ENCODE assay signal across 8 cellular contexts in genomic region chr12:99619389-99620158, GRCh38. TPM values are rescaled to one million over a fixed set of nuclear protein-coding genes. Genes with fewer than 3 reads are reported as not detected.
DNase-seq lines count a peak whose midpoint lies in the region; ATAC-seq, FAIRE-seq and TF ChIP-seq lines count a peak whose summit lies in the region.

No MANE protein-coding gene starts in this region.

- peaks cover 15% of the 10 kb centered on the region for H3K9me3 Mint-ChIP-seq in activated naive CD8-positive, alpha-beta T cell treated with anti-CD3 and anti-CD28 coated beads, Interleukin-2, amount 50 U/mL, for 24 hours
- peaks cover 13% of the 10 kb centered on the region for H3K9me3 Mint-ChIP-seq in activated naive CD8-positive, alpha-beta T cell treated with anti-CD3 and anti-CD28 coated beads for 36 hours
- peaks cover 54% of the 10 kb centered on the region for H3K9me3 Mint-ChIP-seq in nephron
- H3K9me3 Mint-ChIP-seq in activated naive CD4-positive, alpha-beta T cell treated with anti-CD3 and anti-CD28 coated beads for 36 hours, result peaks cover 16% of the 10 kb centered on the region

- no peaks in the 10 kb centered on the region for H3K4me1 ChIP-seq in uterus

- peak; percentile 1 for DNase-seq in activated naive CD8-positive, alpha-beta T cell treated with anti-CD3 and anti-CD28 coated beads, Interleukin-2, amount 50 U/mL, for 24 hours
- no peak for DNase-seq in activated naive CD8-positive, alpha-beta T cell treated with anti-CD3 and anti-CD28 coated beads for 36 hours
- no peak for DNase-seq in HTR-8/SVneo (ENCODE audit: insufficient read length, low spot score)
- DNase-seq in astrocyte of the cerebellum (ENCODE audit: low read depth), result peak; percentile 12
- DNase-seq in activated naive CD4-positive, alpha-beta T cell treated with anti-CD3 and anti-CD28 coated beads for 36 hours, result no peak
- no peak for DNase-seq in uterus

- no peak overlapping the region for H3K4me3 ChIP-seq in astrocyte of the cerebellum (ENCODE audit: low read depth, low read length)
- H3K4me3 ChIP-seq in uterus, result no peak overlapping the region

- no peak for TF ChIP-seq POLR2A in uterus (IDR thresholded peaks at IDR 0.05)

- no peak overlapping the region for H3K27ac ChIP-seq in uterus

- CTCF ChIA-PET in activated naive CD4-positive, alpha-beta T cell treated with anti-CD3 and anti-CD28 coated beads for 36 hours (lab: Charles Lee), result interaction anchor here (0.7 to 1.5 kb wide), 2 partner anchors 261 to 575 kb away, joined by 3 to 8 read pairs; no protein-coding TSS in a partner anchor

- intact Hi-C loops in activated naive CD4-positive, alpha-beta T cell treated with anti-CD3 and anti-CD28 coated beads for 36 hours (cut with micrococcal nuclease), result loop anchor here (1.0 to 2.0 kb wide), 2 partner anchors 233 to 576 kb away; no protein-coding TSS in a partner anchor
- intact Hi-C loops in uterus (cut with DNase I; ENCODE audit: low total_unique reads), result no loop called here

- FAIRE-seq in HTR-8/SVneo (lab: Jason Lieb, UNC), result peak; percentile 51

- TF ChIP-seq CTCF in astrocyte of the cerebellum (IDR thresholded peaks at IDR 0.05; ENCODE audit: low read depth, low read length, missing control alignments) (peak; percentile 88), nephron (IDR thresholded peaks at IDR 0.05; ENCODE audit: unreplicated experiment in 3 of 3) (peak; percentile 18 to 44 (median 22)), uterus (IDR thresholded peaks at IDR 0.05) (no peak)

- H3K27me3 Mint-ChIP-seq in activated naive CD8-positive, alpha-beta T cell treated with anti-CD3 and anti-CD28 coated beads, Interleukin-2, amount 50 U/mL, for 24 hours, result no peaks in the 10 kb centered on the region
- H3K27me3 Mint-ChIP-seq in activated naive CD8-positive, alpha-beta T cell treated with anti-CD3 and anti-CD28 coated beads for 36 hours, result no peaks in the 10 kb centered on the region
- peaks cover 6% of the 10 kb centered on the region for H3K27me3 Mint-ChIP-seq in nephron (ENCODE audit: low read depth)
- H3K27me3 Mint-ChIP-seq in activated naive CD4-positive, alpha-beta T cell treated with anti-CD3 and anti-CD28 coated beads for 36 hours (ENCODE audit: low read depth), result no peaks in the 10 kb centered on the region

- H3K4me1 Mint-ChIP-seq in activated naive CD8-positive, alpha-beta T cell treated with anti-CD3 and anti-CD28 coated beads, Interleukin-2, amount 50 U/mL, for 24 hours, result no peaks in the 10 kb centered on the region
- no peaks in the 10 kb centered on the region for H3K4me1 Mint-ChIP-seq in activated naive CD8-positive, alpha-beta T cell treated with anti-CD3 and anti-CD28 coated beads for 36 hours
- H3K4me1 Mint-ChIP-seq in nephron, result no peaks in the 10 kb centered on the region
- H3K4me1 Mint-ChIP-seq in activated naive CD4-positive, alpha-beta T cell treated with anti-CD3 and anti-CD28 coated beads for 36 hours (ENCODE audit: low read depth), result no peaks in the 10 kb centered on the region

- H3K36me3 ChIP-seq in uterus, result no peaks in the 10 kb centered on the region

- H3K4me3 Mint-ChIP-seq in activated naive CD8-positive, alpha-beta T cell treated with anti-CD3 and anti-CD28 coated beads, Interleukin-2, amount 50 U/mL, for 24 hours, result no peak overlapping the region
- no peak overlapping the region for H3K4me3 Mint-ChIP-seq in activated naive CD8-positive, alpha-beta T cell treated with anti-CD3 and anti-CD28 coated beads for 36 hours
- H3K4me3 Mint-ChIP-seq in nephron, result no peak overlapping the region
- no peak overlapping the region for H3K4me3 Mint-ChIP-seq in activated naive CD4-positive, alpha-beta T cell treated with anti-CD3 and anti-CD28 coated beads for 36 hours

- ATAC-seq in activated naive CD8-positive, alpha-beta T cell treated with anti-CD3 and anti-CD28 coated beads, Interleukin-2, amount 50 U/mL, for 24 hours, result peak; percentile 33
- ATAC-seq in GM21825 (IDR thresholded peaks at IDR 0.05; ENCODE audit: unreplicated experiment), result peak; percentile 90

- H3K9me3 ChIP-seq in uterus, result peaks cover 0 to 11% of the 10 kb centered on the region in 2 donors

- no peak overlapping the region for H3K27ac Mint-ChIP-seq in activated naive CD8-positive, alpha-beta T cell treated with anti-CD3 and anti-CD28 coated beads, Interleukin-2, amount 50 U/mL, for 24 hours
- no peak overlapping the region for H3K27ac Mint-ChIP-seq in activated naive CD8-positive, alpha-beta T cell treated with anti-CD3 and anti-CD28 coated beads for 36 hours
- H3K27ac Mint-ChIP-seq in nephron, result no peak overlapping the region
- H3K27ac Mint-ChIP-seq in activated naive CD4-positive, alpha-beta T cell treated with anti-CD3 and anti-CD28 coated beads for 36 hours, result no peak overlapping the region

- in situ Hi-C loops in astrocyte of the cerebellum (cut with HindIII; ENCODE audit: low sequenced_read_pairs), result no loop called here

- H3K27me3 ChIP-seq in uterus, result no peaks in the 10 kb centered on the region

- H3K36me3 Mint-ChIP-seq in activated naive CD8-positive, alpha-beta T cell treated with anti-CD3 and anti-CD28 coated beads, Interleukin-2, amount 50 U/mL, for 24 hours (ENCODE audit: low read depth), result no peaks in the 10 kb centered on the region
- no peaks in the 10 kb centered on the region for H3K36me3 Mint-ChIP-seq in activated naive CD8-positive, alpha-beta T cell treated with anti-CD3 and anti-CD28 coated beads for 36 hours
- no peaks in the 10 kb centered on the region for H3K36me3 Mint-ChIP-seq in nephron (ENCODE audit: low read depth)
- H3K36me3 Mint-ChIP-seq in activated naive CD4-positive, alpha-beta T cell treated with anti-CD3 and anti-CD28 coated beads for 36 hours (ENCODE audit: low read depth), result no peaks in the 10 kb centered on the region

RNA-seq across cellular contexts. Expression of gene GARIN6, which starts 28.0 kb away (rescaled TPM):
- not detected for total RNA-seq in activated naive CD8-positive, alpha-beta T cell treated with anti-CD3 and anti-CD28 coated beads for 36 hours
- total RNA-seq in activated naive CD4-positive, alpha-beta T cell treated with anti-CD3 and anti-CD28 coated beads for 36 hours, result not detected
- total RNA-seq in uterus, result not detected

Comparison
In these comparisons a context has a peak if more than half of its experiments do, and no peak if none do; other contexts are left out.
1. DNase-seq: peak in activated naive CD8-positive, alpha-beta T cell treated with anti-CD3 and anti-CD28 coated beads, Interleukin-2, amount 50 U/mL, for 24 hours (single experiment) and astrocyte of the cerebellum (single experiment); none in activated naive CD8-positive, alpha-beta T cell treated with anti-CD3 and anti-CD28 coated beads for 36 hours (single experiment), HTR-8/SVneo (single experiment), activated naive CD4-positive, alpha-beta T cell treated with anti-CD3 and anti-CD28 coated beads for 36 hours (single experiment) and uterus (0 of 2).
2. CTCF ChIP-seq: peak in astrocyte of the cerebellum (single experiment) and nephron (3 of 3); none in uterus (0 of 4).